1 cellular context compared by ENCODE assay signal in the genomic region with DNA sequence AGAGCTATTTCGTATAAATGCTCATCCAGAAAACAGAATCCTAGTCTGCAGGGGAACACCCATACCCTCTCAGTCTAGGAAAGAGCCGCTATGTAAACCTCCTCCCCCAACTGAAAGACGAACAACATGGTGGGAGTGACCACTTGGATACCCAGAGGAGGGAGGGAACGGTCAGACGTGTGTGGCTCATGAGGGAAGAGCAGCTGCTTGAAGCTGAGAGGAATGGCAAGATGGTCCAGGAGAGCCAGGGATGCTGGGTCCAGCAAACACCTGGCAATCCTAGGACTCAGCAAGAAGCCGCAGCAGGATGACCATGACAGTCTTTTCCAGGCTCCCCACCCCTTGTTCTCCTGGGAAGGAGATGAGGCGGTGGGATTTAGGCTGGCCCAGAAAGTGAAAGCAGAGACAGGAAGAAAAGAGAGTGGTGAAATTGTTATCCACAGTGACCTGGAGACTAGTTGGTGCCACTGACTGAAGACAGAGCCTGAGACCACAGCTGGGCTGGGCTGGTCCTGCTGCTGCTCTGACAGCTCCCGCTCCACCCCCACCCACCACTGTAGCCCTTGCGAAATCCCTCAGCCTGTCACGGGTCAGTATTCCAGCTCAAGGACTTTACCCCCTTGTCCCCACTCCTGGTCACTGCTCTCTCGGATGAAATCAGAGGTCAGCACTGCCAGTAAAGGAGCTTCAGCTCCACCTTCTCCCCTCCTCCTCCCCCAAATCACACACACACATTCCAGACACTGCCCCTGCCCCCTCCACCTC.
TF ChIP-seq lines count a peak whose summit lies in the region.

No MANE protein-coding gene starts in this region.

TF ChIP-seq in IMR-90, 13 proteins besides CTCF, POLR2A, EP300 and RAD21 (continued from another document):
- TF ChIP-seq, protein P1, sequence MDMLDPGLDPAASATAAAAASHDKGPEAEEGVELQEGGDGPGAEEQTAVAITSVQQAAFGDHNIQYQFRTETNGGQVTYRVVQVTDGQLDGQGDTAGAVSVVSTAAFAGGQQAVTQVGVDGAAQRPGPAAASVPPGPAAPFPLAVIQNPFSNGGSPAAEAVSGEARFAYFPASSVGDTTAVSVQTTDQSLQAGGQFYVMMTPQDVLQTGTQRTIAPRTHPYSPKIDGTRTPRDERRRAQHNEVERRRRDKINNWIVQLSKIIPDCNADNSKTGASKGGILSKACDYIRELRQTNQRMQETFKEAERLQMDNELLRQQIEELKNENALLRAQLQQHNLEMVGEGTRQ (IDR thresholded peaks at IDR 0.05; ENCODE audit: low read depth, low read length): no peak
- no peak for TF ChIP-seq RFX5 (IDR thresholded peaks at IDR 0.05; ENCODE audit: low read depth, low read length)
- no peak for TF ChIP-seq RCOR1 (IDR thresholded peaks at IDR 0.05; ENCODE audit: insufficient replicate concordance, low read length)
- peak; percentile 97 for TF ChIP-seq CEBPB (IDR thresholded peaks at IDR 0.05; ENCODE audit: low read depth, low read length)
- no peak for TF ChIP-seq NFE2L2 (IDR thresholded peaks at IDR 0.05; ENCODE audit: low read depth, low read length)
- no peak for TF ChIP-seq SMC3 (IDR thresholded peaks at IDR 0.05; ENCODE audit: low read depth, low read length)
- TF ChIP-seq BHLHE40 (IDR thresholded peaks at IDR 0.05; ENCODE audit: low read depth, low read length): peak; percentile 44; the same call in 1 of the 2 replicates
- TF ChIP-seq, protein P2, sequence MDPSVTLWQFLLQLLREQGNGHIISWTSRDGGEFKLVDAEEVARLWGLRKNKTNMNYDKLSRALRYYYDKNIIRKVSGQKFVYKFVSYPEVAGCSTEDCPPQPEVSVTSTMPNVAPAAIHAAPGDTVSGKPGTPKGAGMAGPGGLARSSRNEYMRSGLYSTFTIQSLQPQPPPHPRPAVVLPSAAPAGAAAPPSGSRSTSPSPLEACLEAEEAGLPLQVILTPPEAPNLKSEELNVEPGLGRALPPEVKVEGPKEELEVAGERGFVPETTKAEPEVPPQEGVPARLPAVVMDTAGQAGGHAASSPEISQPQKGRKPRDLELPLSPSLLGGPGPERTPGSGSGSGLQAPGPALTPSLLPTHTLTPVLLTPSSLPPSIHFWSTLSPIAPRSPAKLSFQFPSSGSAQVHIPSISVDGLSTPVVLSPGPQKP (IDR thresholded peaks at IDR 0.05; ENCODE audit: borderline replicate concordance, low read depth, low read length): no peak
- TF ChIP-seq CHD1 (IDR thresholded peaks at IDR 0.05; ENCODE audit: low read depth, low read length): no peak
- no peak for TF ChIP-seq MAFK (IDR thresholded peaks at IDR 0.05; ENCODE audit: low read depth, low read length)
- TF ChIP-seq MAZ (IDR thresholded peaks at IDR 0.05; ENCODE audit: borderline replicate concordance, low read depth, low read length): peak; percentile 78; the same call in 1 of the 2 replicates
TF ChIP-seq in IMR-90: peak in this region for 4.
